1 cellular context compared by ENCODE assay signal in the genomic region with DNA sequence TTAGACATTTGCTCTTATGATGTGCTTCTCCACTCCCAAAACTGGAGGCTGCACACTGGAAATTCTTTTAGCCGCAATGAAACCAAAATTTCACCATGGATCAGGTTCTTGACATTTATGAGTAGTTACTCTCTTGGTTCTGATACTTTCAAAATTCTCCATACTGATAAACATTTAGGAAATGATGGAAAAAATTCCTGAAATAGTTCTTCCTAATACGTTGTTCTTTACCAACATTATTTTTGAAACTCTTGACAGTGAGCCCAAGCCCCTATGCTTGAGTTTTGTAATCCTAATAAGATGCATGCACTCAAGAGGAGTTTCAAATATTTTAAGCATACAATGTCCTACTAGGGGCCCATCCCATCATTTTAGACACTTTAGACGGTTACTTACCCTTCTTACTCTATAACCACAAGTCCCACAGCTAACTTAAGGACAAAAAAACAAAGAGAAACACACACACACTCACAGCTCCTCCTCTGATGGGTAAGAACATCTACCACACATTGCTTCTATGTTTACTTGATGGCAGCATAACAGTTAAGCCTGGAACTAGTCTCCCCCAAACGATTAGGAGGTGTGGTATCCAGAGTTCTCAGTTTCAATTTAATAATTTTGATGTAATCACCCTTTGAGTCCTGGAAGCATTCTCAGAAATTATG.
TF ChIP-seq lines count a peak whose summit lies in the region.

No MANE protein-coding gene starts in this region.

TF ChIP-seq in endothelial cell of umbilical vein, 7 proteins besides CTCF, POLR2A, EP300 and RAD21:
- TF ChIP-seq GATA2 (IDR thresholded peaks at IDR 0.05; ENCODE audit: insufficient read depth, insufficient read length, low read depth, low read length) (no peak), MYC (IDR thresholded peaks at IDR 0.05; ENCODE audit: low read depth, low read length) (no peak), JUN (IDR thresholded peaks at IDR 0.05; ENCODE audit: borderline replicate concordance, insufficient read depth, insufficient read length, low read depth) (no peak), EZH2 (IDR thresholded peaks at IDR 0.05; ENCODE audit: borderline replicate concordance, low read depth, low read length, severe bottlenecking) (no peak), POLR2AphosphoS5 (IDR thresholded peaks at IDR 0.05; ENCODE audit: insufficient read depth, low read depth, low read length) (no peak), FOS (IDR thresholded peaks at IDR 0.05; ENCODE audit: borderline replicate concordance, insufficient read depth, low read length) (no peak)
- TF ChIP-seq, protein P1, sequence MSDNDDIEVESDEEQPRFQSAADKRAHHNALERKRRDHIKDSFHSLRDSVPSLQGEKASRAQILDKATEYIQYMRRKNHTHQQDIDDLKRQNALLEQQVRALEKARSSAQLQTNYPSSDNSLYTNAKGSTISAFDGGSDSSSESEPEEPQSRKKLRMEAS (IDR thresholded peaks at IDR 0.05; ENCODE audit: insufficient read depth, insufficient read length) = no peak
